In genomic region chr5:67013719-67014118, GRCh38 we compare ENCODE assay signal across 16 cellular contexts.
"Had no signal": no experiment of that assay in that cellular context is flagged by ENCODE, and none has a peak within 500 bp of the region (broad histone marks: within the 10 kb centered on the region; RNA-seq: fewer than 3 reads in every experiment).

No MANE protein-coding gene starts in this region.

- H3K27ac ChIP-seq: SK-N-MC had no signal

- H3K9me3 Mint-ChIP-seq: activated naive CD8-positive, alpha-beta T cell treated with anti-CD3 and anti-CD28 coated beads, Interleukin-2, amount 50 U/mL, for 24 hours; activated T-helper 1 cell treated with anti-CD3 and anti-CD28 coated beads, Interleukin-12 subunit alpha, Interleukin-12 subunit beta, Interleukin-2, Interleukin-4 antibody, amounts not matched to agents 30 ng/mL and 10 ng/mL and 1 ng/mL, durations not matched to agents 14 hours and 24 hours and 36 hours; central memory CD8-positive, alpha-beta T cell; dendritic cell treated with granulocyte-macrophage colony-stimulating factor and Interleukin-4, amounts not matched to agents 40 ng/mL and 50 ng/mL, for 4 days; mesothelial cell of epicardium; neural crest cell had no signal

- H3K36me3 ChIP-seq: spleen had no signal

- ATAC-seq: activated CD8-positive, alpha-beta T cell treated with anti-CD3 and anti-CD28 coated beads, Interleukin-2, amount 10 ng/mL, durations not matched to agents 7 days and 5 days; activated naive CD8-positive, alpha-beta T cell treated with anti-CD3 and anti-CD28 coated beads, Interleukin-2, amount 50 U/mL, for 24 hours had no signal

- H3K27me3 ChIP-seq: spleen, testis had no signal

- H3K4me3 Mint-ChIP-seq: activated CD8-positive, alpha-beta T cell treated with anti-CD3 and anti-CD28 coated beads, Interleukin-2, amount 10 ng/mL, durations not matched to agents 7 days and 5 days; activated naive CD8-positive, alpha-beta T cell treated with anti-CD3 and anti-CD28 coated beads, Interleukin-2, amount 50 U/mL, for 24 hours; activated T-helper 1 cell treated with anti-CD3 and anti-CD28 coated beads, Interleukin-12 subunit alpha, Interleukin-12 subunit beta, Interleukin-2, Interleukin-4 antibody, amounts not matched to agents 30 ng/mL and 10 ng/mL and 1 ng/mL, durations not matched to agents 14 hours and 24 hours and 36 hours; central memory CD8-positive, alpha-beta T cell; dendritic cell treated with granulocyte-macrophage colony-stimulating factor and Interleukin-4, amounts not matched to agents 40 ng/mL and 50 ng/mL, for 4 days; mesothelial cell of epicardium; neural crest cell had no signal

- H3K36me3 Mint-ChIP-seq: mesothelial cell of epicardium had no signal

- DNase-seq: activated CD4-positive, alpha-beta T cell treated with anti-CD3 and anti-CD28 coated beads for 48 hours; activated CD8-positive, alpha-beta memory T cell treated with anti-CD3 and anti-CD28 coated beads, Interleukin-2, amount 50 U/mL, for 48 hours; activated CD8-positive, alpha-beta T cell treated with anti-CD3 and anti-CD28 coated beads, Interleukin-2, amount 10 ng/mL, durations not matched to agents 7 days and 5 days; activated naive CD4-positive, alpha-beta T cell treated with Interleukin-2 at 50 U/mL for 16 hours; activated naive CD8-positive, alpha-beta T cell treated with anti-CD3 and anti-CD28 coated beads, Interleukin-2, amount 50 U/mL, for 24 hours; foreskin fibroblast; spleen; stimulated activated CD4-positive, alpha-beta T cell treated with anti-CD3 and anti-CD28 coated beads, Interleukin-1b, Interleukin-23, amount 100 ng/mL, for 48 hours; stimulated activated naive CD4-positive, alpha-beta T cell treated with Interleukin-2 at 50 U/mL for 16 hours; testis had no signal

- H3K27ac Mint-ChIP-seq: activated CD8-positive, alpha-beta T cell treated with anti-CD3 and anti-CD28 coated beads, Interleukin-2, amount 10 ng/mL, durations not matched to agents 7 days and 5 days; activated T-helper 1 cell treated with anti-CD3 and anti-CD28 coated beads, Interleukin-12 subunit alpha, Interleukin-12 subunit beta, Interleukin-2, Interleukin-4 antibody, amounts not matched to agents 30 ng/mL and 10 ng/mL and 1 ng/mL, durations not matched to agents 14 hours and 24 hours and 36 hours; dendritic cell treated with granulocyte-macrophage colony-stimulating factor and Interleukin-4, amounts not matched to agents 40 ng/mL and 50 ng/mL, for 4 days; mesothelial cell of epicardium had no signal

- H3K4me3 ChIP-seq: SK-N-MC, spleen, testis had no signal

- H3K27me3 Mint-ChIP-seq: activated naive CD8-positive, alpha-beta T cell treated with anti-CD3 and anti-CD28 coated beads, Interleukin-2, amount 50 U/mL, for 24 hours; central memory CD8-positive, alpha-beta T cell; dendritic cell treated with granulocyte-macrophage colony-stimulating factor and Interleukin-4, amounts not matched to agents 40 ng/mL and 50 ng/mL, for 4 days had no signal

- H3K9me3 ChIP-seq: spleen, testis had no signal
